In the genomic region with DNA sequence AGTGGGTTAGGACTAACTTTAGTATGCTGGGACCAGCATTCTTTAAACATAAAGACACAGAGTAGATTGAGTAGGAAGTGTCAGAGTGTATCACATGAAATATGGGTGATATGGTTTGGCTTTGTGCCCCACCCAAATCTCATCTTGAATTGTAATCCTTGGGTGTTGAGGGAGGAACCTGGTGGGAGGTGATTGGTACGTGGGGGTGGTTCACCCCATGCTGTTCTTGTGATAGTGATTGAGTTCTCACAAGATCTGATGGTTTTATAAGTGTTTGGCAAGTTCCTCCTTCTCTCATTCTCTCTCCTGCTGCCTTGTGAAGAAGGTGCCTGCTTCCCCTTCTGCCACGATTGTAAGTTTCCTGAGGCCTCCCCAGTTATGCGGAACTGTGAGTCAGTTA, we compare ENCODE assay signal across 2 cellular contexts. TPM values are rescaled to one million over a fixed set of nuclear protein-coding genes. Genes with fewer than 3 reads are reported as not detected.
"Had no signal": no experiment of that assay in that cellular context is flagged by ENCODE, and none has a peak within 500 bp of the region (broad histone marks: within the 10 kb centered on the region; RNA-seq: fewer than 3 reads in every experiment).

No MANE protein-coding gene starts in this region.

RNA-seq across cellular contexts. Expression of a gene that starts 5.1 kb away (rescaled TPM):
- total RNA-seq: M059J, SJSA1 had no signal
